ENCODE assay signal across 8 cellular contexts in genomic region chr7:41942468-41943097, GRCh38.
DNase-seq lines count a peak whose midpoint lies in the region; ATAC-seq and TF ChIP-seq lines count a peak whose summit lies in the region.

No MANE protein-coding gene starts in this region.

- POLR2A ChIA-PET in MCF 10A (lab: Yijun Ruan, JAX) = interaction anchor here (0.6 to 1.6 kb wide), 7 partner anchors 13 to 934 kb away, joined by 3 to 5 read pairs (median 5); no protein-coding TSS in a partner anchor

- no TSS peak for BruUV-seq in MCF 10A (replicated peaks; lab: Mats Ljungman, UMichigan)

- no peaks in the 10 kb centered on the region for H3K9me3 Mint-ChIP-seq in MCF 10A (ENCODE audit: unreplicated experiment)
- no peaks in the 10 kb centered on the region for H3K9me3 Mint-ChIP-seq in natural killer cell treated with Interleukin-12 subunit alpha and Interleukin-12 subunit beta and Interleukin-15 and Interleukin-18, amount 100 ng/mL, for 72 hours
- H3K9me3 Mint-ChIP-seq in T-helper 2 cell treated with Interferon-gamma antibody and Interleukin-4, amounts not matched to agents 5 μg/mL and 100 μg/mL, for 36 hours = no peaks in the 10 kb centered on the region

- CTCF ChIA-PET in MCF 10A (lab: Yijun Ruan, JAX) = interaction anchor here (0.5 to 8.8 kb wide), 62 partner anchors 9 to 1883 kb away, joined by 3 to 137 read pairs (median 4); partner anchors contain the start of genes MRPL32 and PSMA2

- H3K4me3 Mint-ChIP-seq in MCF 10A (ENCODE audit: unreplicated experiment) = peak overlapping the region; percentile 69
- H3K4me3 Mint-ChIP-seq in natural killer cell treated with Interleukin-12 subunit alpha and Interleukin-12 subunit beta and Interleukin-15 and Interleukin-18, amount 100 ng/mL, for 72 hours = peak overlapping the region; percentile 60
- no peak overlapping the region for H3K4me3 Mint-ChIP-seq in T-helper 2 cell treated with Interferon-gamma antibody and Interleukin-4, amounts not matched to agents 5 μg/mL and 100 μg/mL, for 36 hours

- ATAC-seq in GM18502 (IDR thresholded peaks at IDR 0.05; ENCODE audit: poor library complexity, unreplicated experiment) (peak; percentile 19), HG02938 (IDR thresholded peaks at IDR 0.05; ENCODE audit: unreplicated experiment) (peak; percentile 13)
- ATAC-seq in natural killer cell treated with Interleukin-12 subunit alpha and Interleukin-12 subunit beta and Interleukin-15 and Interleukin-18, amount 100 ng/mL, for 72 hours = peak in 1 of 2 donors; percentile 46

- DNase-seq in MCF 10A (ENCODE audit: unreplicated experiment) (peak; percentile 61), NCI-H2196 treated with DMSO at 0.1 percent for 48 hours (lab: John Stamatoyannopoulos, UW; ENCODE audit: unreplicated experiment) (no peak), SKM-1 treated with dmso at 0.1 percent for 144 hours (lab: John Stamatoyannopoulos, UW; ENCODE audit: unreplicated experiment) (no peak), medulla oblongata (ENCODE audit: extremely low spot score) (no peak)
- DNase-seq in natural killer cell treated with Interleukin-12 subunit alpha and Interleukin-12 subunit beta and Interleukin-15 and Interleukin-18, amount 100 ng/mL, for 72 hours (ENCODE audit: low spot score) = no peak
- no peak for DNase-seq in T-helper 2 cell treated with Interferon-gamma antibody and Interleukin-4, amounts not matched to agents 5 μg/mL and 100 μg/mL, for 36 hours (ENCODE audit: low spot score)

- no peak for TF ChIP-seq CTCF in MCF 10A (IDR thresholded peaks at IDR 0.05; ENCODE audit: unreplicated experiment)

- H3K36me3 Mint-ChIP-seq in MCF 10A (ENCODE audit: insufficient read depth, unreplicated experiment) = no peaks in the 10 kb centered on the region
- no peaks in the 10 kb centered on the region for H3K36me3 Mint-ChIP-seq in natural killer cell treated with Interleukin-12 subunit alpha and Interleukin-12 subunit beta and Interleukin-15 and Interleukin-18, amount 100 ng/mL, for 72 hours
- H3K36me3 Mint-ChIP-seq in T-helper 2 cell treated with Interferon-gamma antibody and Interleukin-4, amounts not matched to agents 5 μg/mL and 100 μg/mL, for 36 hours (ENCODE audit: low read depth) = no peaks in the 10 kb centered on the region

- H3K27ac Mint-ChIP-seq in MCF 10A (ENCODE audit: low read depth, unreplicated experiment) = no peak overlapping the region
- no peak overlapping the region for H3K27ac Mint-ChIP-seq in natural killer cell treated with Interleukin-12 subunit alpha and Interleukin-12 subunit beta and Interleukin-15 and Interleukin-18, amount 100 ng/mL, for 72 hours
- no peak overlapping the region for H3K27ac Mint-ChIP-seq in T-helper 2 cell treated with Interferon-gamma antibody and Interleukin-4, amounts not matched to agents 5 μg/mL and 100 μg/mL, for 36 hours

- intact Hi-C loops in MCF 10A (cut with micrococcal nuclease) = loop anchor here (1.0 to 5.0 kb wide), 7 partner anchors 33 to 1780 kb away; partner anchors contain the start of gene GLI3

- no peaks in the 10 kb centered on the region for H3K27me3 Mint-ChIP-seq in MCF 10A (ENCODE audit: insufficient read depth, unreplicated experiment)
- H3K27me3 Mint-ChIP-seq in natural killer cell treated with Interleukin-12 subunit alpha and Interleukin-12 subunit beta and Interleukin-15 and Interleukin-18, amount 100 ng/mL, for 72 hours = peaks cover 13 to 38% of the 10 kb centered on the region in 2 donors
- H3K27me3 Mint-ChIP-seq in T-helper 2 cell treated with Interferon-gamma antibody and Interleukin-4, amounts not matched to agents 5 μg/mL and 100 μg/mL, for 36 hours (ENCODE audit: low read depth) = peaks cover 10% of the 10 kb centered on the region

- H3K4me1 Mint-ChIP-seq in MCF 10A (ENCODE audit: insufficient read depth, unreplicated experiment) = peaks cover 10% of the 10 kb centered on the region
- H3K4me1 Mint-ChIP-seq in natural killer cell treated with Interleukin-12 subunit alpha and Interleukin-12 subunit beta and Interleukin-15 and Interleukin-18, amount 100 ng/mL, for 72 hours (ENCODE audit: low read depth in 2 of 2) = peaks cover 26 to 31% of the 10 kb centered on the region in 2 donors
- H3K4me1 Mint-ChIP-seq in T-helper 2 cell treated with Interferon-gamma antibody and Interleukin-4, amounts not matched to agents 5 μg/mL and 100 μg/mL, for 36 hours (ENCODE audit: low read depth) = peaks cover 9% of the 10 kb centered on the region
